In genomic region chr4:183249854-183250253, GRCh38 we compare ENCODE assay signal across 1 cellular context.
TF ChIP-seq lines count a peak whose summit lies in the region.

No MANE protein-coding gene starts in this region.

TF ChIP-seq in GM23338, 12 proteins besides CTCF, POLR2A, EP300 and RAD21 (continued from another document):
- TF ChIP-seq ZNF462 (CRISPR knock-in tag; IDR thresholded peaks at IDR 0.05) (no peak), REST (IDR thresholded peaks at IDR 0.05; ENCODE audit: unreplicated experiment) (no peak), CREB1 (CRISPR knock-in tag; IDR thresholded peaks at IDR 0.05; ENCODE audit: low read depth) (no peak), JUNB (IDR thresholded peaks at IDR 0.05; ENCODE audit: unreplicated experiment) (no peak), ETS1 (IDR thresholded peaks at IDR 0.05) (no peak), ZNF331 (CRISPR knock-in tag; IDR thresholded peaks at IDR 0.05; ENCODE audit: low read depth) (no peak), EZH2phosphoT487 (IDR thresholded peaks at IDR 0.05; ENCODE audit: unreplicated experiment) (no peak), STAT1 (IDR thresholded peaks at IDR 0.05; ENCODE audit: unreplicated experiment) (no peak)
